9 cellular contexts compared by ENCODE assay signal in genomic region chr3:169133178-169134161, GRCh38.
A peak's percentile ranks its signal among the peaks of the same experiment; 100 is the strongest.
DNase-seq lines count a peak whose midpoint lies in the region; ATAC-seq and TF ChIP-seq lines count a peak whose summit lies in the region.
"Had no signal": no experiment of that assay in that cellular context is flagged by ENCODE, and none has a peak within 500 bp of the region (broad histone marks: within the 10 kb centered on the region; RNA-seq: fewer than 3 reads in every experiment).

No MANE protein-coding gene starts in this region.

- H3K79me2 ChIP-seq in PC-9 (ENCODE audit: low read depth) = no peaks in the 10 kb centered on the region

- H2AFZ ChIP-seq in PC-9 = no peak overlapping the region

- no peaks in the 10 kb centered on the region for H3K9me2 ChIP-seq in PC-9 (ENCODE audit: insufficient read depth)

- CTCF ChIA-PET in PC-9 (lab: Charles Lee) = interaction anchor here (0.6 to 1.8 kb wide), 4 partner anchors 181 to 743 kb away, joined by 4 to 11 read pairs (median 6); no protein-coding TSS in a partner anchor

- TF ChIP-seq CTCF in PC-9 (conservative IDR thresholded peaks at IDR 0.05) = peak; percentile 82
- TF ChIP-seq CTCF in testis (IDR thresholded peaks at IDR 0.05) = peak in 2 of 3 experiments; percentile 4 to 36
- TF ChIP-seq CTCF in mucosa of descending colon (IDR thresholded peaks at IDR 0.05) = no peak

- H3K9me3 ChIP-seq in PC-9 (ENCODE audit: insufficient read depth, low read depth) = no peaks in the 10 kb centered on the region
- no peaks in the 10 kb centered on the region for H3K9me3 ChIP-seq in testis
- H3K9me3 ChIP-seq in mucosa of descending colon = no peaks in the 10 kb centered on the region

- H4K20me1 ChIP-seq in PC-9 (ENCODE audit: insufficient read depth) = no peaks in the 10 kb centered on the region

- 0 out of 2 replicates have a peak overlapping the region, but pooled peaks have one; percentile 13 for H3K27ac ChIP-seq in PC-9
- no peak overlapping the region for H3K27ac ChIP-seq in testis

- H3K4me2 ChIP-seq in PC-9 = no peak overlapping the region; the same call in 1 of the 2 replicates

- no TSS peak for BruUV-seq in PC-9 (replicated peaks; lab: Mats Ljungman, UMichigan)

- no peaks in the 10 kb centered on the region for H3K27me3 ChIP-seq in PC-9 (ENCODE audit: insufficient read depth, low read depth)
- H3K27me3 ChIP-seq in testis = no peaks in the 10 kb centered on the region

- intact Hi-C loops in PC-9 (cut with micrococcal nuclease; ENCODE audit: unreplicated experiment) (loop anchor here (1.0 to 5.0 kb wide), 4 partner anchors 93 to 609 kb away; partner anchors contain the start of gene MECOM), testis (cut with DNase I; ENCODE audit: low total_unique reads) (no loop called here), mucosa of descending colon (cut with DNase I, micrococcal nuclease) (no loop called here)

- peak; percentile 3 for DNase-seq in SIG-M5 treated with dmso at 0.1 percent for 504 hours (lab: John Stamatoyannopoulos, UW; ENCODE audit: unreplicated experiment)
- no peak for DNase-seq in SIG-M5 (lab: John Stamatoyannopoulos, UW)
- no peak for DNase-seq in PC-9
- DNase-seq in fibroblast of gingiva (ENCODE audit: low read depth) = peak; percentile 15
- DNase-seq in testis = no peak
- no peak for DNase-seq in DMS153 treated with DMSO at 0.1 percent for 48 hours (lab: John Stamatoyannopoulos, UW; ENCODE audit: unreplicated experiment)
- no peak for DNase-seq in mucosa of descending colon
- DNase-seq: NCI-H187 treated with DMSO at 0.1 percent for 48 hours had no signal

- ATAC-seq in HG02870 (IDR thresholded peaks at IDR 0.05; ENCODE audit: unreplicated experiment) = no peak
- no peak for ATAC-seq in mucosa of descending colon

- WGBS in testis, 2 donors = 58 to 62% methylated on average over 5 of the region's 5 CpGs

- TF ChIP-seq POLR2A in testis (IDR thresholded peaks at IDR 0.05) = no peak

- H3F3A ChIP-seq in PC-9 (ENCODE audit: insufficient read depth, low read depth) = no peaks in the 10 kb centered on the region

- H3K4me1 ChIP-seq in PC-9 (replicated peaks; ENCODE audit: insufficient read depth) = peaks cover 19% of the 10 kb centered on the region; the same call in 1 of the 2 replicates
- H3K4me1 ChIP-seq in testis = no peaks in the 10 kb centered on the region
- H3K4me1 ChIP-seq in mucosa of descending colon (ENCODE audit: low read depth) = no peaks in the 10 kb centered on the region

- H3K36me3 ChIP-seq in PC-9 (ENCODE audit: low read depth) (0 out of 2 replicates have a peak, but pooled peaks cover 5% of the 10 kb centered on the region), testis (ENCODE audit: low read depth, missing control alignments) (no peaks in the 10 kb centered on the region), mucosa of descending colon (ENCODE audit: low read depth) (no peaks in the 10 kb centered on the region)

- POLR2A ChIA-PET in PC-9 (lab: Charles Lee; ENCODE audit: unreplicated experiment) = no interaction called here

- no peak overlapping the region for H3K4me3 ChIP-seq in PC-9
- no peak overlapping the region for H3K4me3 ChIP-seq in testis
- no peak overlapping the region for H3K4me3 ChIP-seq in mucosa of descending colon

Comparison
In these comparisons a context has a peak if more than half of its experiments do, and no peak if none do; other contexts are left out.
1. DNase-seq: peak in SIG-M5 treated with dmso at 0.1 percent for 504 hours (single experiment) and fibroblast of gingiva (single experiment); none in SIG-M5 (single experiment), PC-9 (0 of 2), testis (single experiment), DMS153 treated with DMSO at 0.1 percent for 48 hours (single experiment) and mucosa of descending colon (0 of 3).